19 cellular contexts compared by ENCODE assay signal in genomic region chrX:79169484-79169883, GRCh38. TPM values are rescaled to one million over a fixed set of nuclear protein-coding genes. Genes with fewer than 3 reads are reported as not detected.
DNase-seq lines count a peak whose midpoint lies in the region; ATAC-seq, FAIRE-seq and TF ChIP-seq lines count a peak whose summit lies in the region.
"Had no signal": no experiment of that assay in that cellular context is flagged by ENCODE, and none has a peak within 500 bp of the region (broad histone marks: within the 10 kb centered on the region; RNA-seq: fewer than 3 reads in every experiment).

No MANE protein-coding gene starts in this region.

- no peaks in the 10 kb centered on the region for H3K27me3 ChIP-seq in CD4-positive, alpha-beta T cell (ENCODE audit: control insufficient read depth, insufficient read depth, low read length)
- H3K27me3 ChIP-seq: BE2C, cardiac muscle cell, left lung, ovary, sigmoid colon had no signal

- no peaks in the 10 kb centered on the region for H3K9me3 Mint-ChIP-seq in CD4-positive, alpha-beta T cell
- no peaks in the 10 kb centered on the region for H3K9me3 Mint-ChIP-seq in activated naive CD8-positive, alpha-beta T cell (ENCODE audit: low read depth)
- H3K9me3 Mint-ChIP-seq in naive thymus-derived CD8-positive, alpha-beta T cell: no peaks in the 10 kb centered on the region

- CTCF ChIA-PET in CD4-positive, alpha-beta T cell (lab: Charles Lee): interaction anchor here (0.8 to 1.8 kb wide), 4 partner anchors 8 to 17 kb away, joined by 3 to 4 read pairs (median 4); no protein-coding TSS in a partner anchor

- H3K27ac ChIP-seq in CD4-positive, alpha-beta T cell (ENCODE audit: low read depth, low read length): peak overlapping the region; percentile 43
- H3K27ac ChIP-seq: cardiac muscle cell, left lung, ovary, sigmoid colon had no signal

- no peak for DNase-seq in CD4-positive, alpha-beta T cell
- DNase-seq in GM18507 (ENCODE audit: extremely low spot score, insufficient read length, low read depth) (no peak), SIG-M5 (lab: John Stamatoyannopoulos, UW) (no peak)
- DNase-seq in naive thymus-derived CD8-positive, alpha-beta T cell: no peak
- DNase-seq: BE2C; HCEC 1CT; left lung; NCI-H187 treated with DMSO at 0.1 percent for 48 hours; ovary; sigmoid colon; stimulated activated CD4-positive, alpha-beta T cell treated with anti-CD3 and anti-CD28 coated beads, Interleukin-1b, Interleukin-23, amount 100 ng/mL, for 48 hours; substantia nigra had no signal

- peak; percentile 60 for FAIRE-seq in GM18507 (lab: Jason Lieb, UNC)
- FAIRE-seq: G401.6 had no signal

- no peaks in the 10 kb centered on the region for H3K27me3 Mint-ChIP-seq in CD4-positive, alpha-beta T cell
- H3K27me3 Mint-ChIP-seq in activated naive CD8-positive, alpha-beta T cell: no peaks in the 10 kb centered on the region
- no peaks in the 10 kb centered on the region for H3K27me3 Mint-ChIP-seq in naive thymus-derived CD8-positive, alpha-beta T cell

- H3K9me3 ChIP-seq in CD4-positive, alpha-beta T cell (ENCODE audit: control insufficient read depth, low read length): no peaks in the 10 kb centered on the region
- H3K9me3 ChIP-seq: BE2C, left lung, ovary, sigmoid colon had no signal

- no peak for TF ChIP-seq CTCF in CD4-positive, alpha-beta T cell (IDR thresholded peaks at IDR 0.05)

- ATAC-seq in CD4-positive, alpha-beta T cell (ENCODE audit: poor library complexity): peak; percentile 15
- ATAC-seq in naive thymus-derived CD8-positive, alpha-beta T cell: peak in 1 of 2 donors; percentile 27
- ATAC-seq in GM18858 (IDR thresholded peaks at IDR 0.05; ENCODE audit: unreplicated experiment) (no peak), GM18498 (IDR thresholded peaks at IDR 0.05; ENCODE audit: unreplicated experiment) (no peak)
- ATAC-seq: left lung had no signal

- H3K4me1 Mint-ChIP-seq in CD4-positive, alpha-beta T cell (ENCODE audit: low read depth): peaks cover 94% of the 10 kb centered on the region
- peaks cover 86% of the 10 kb centered on the region for H3K4me1 Mint-ChIP-seq in activated naive CD8-positive, alpha-beta T cell (ENCODE audit: low read depth)
- H3K4me1 Mint-ChIP-seq in naive thymus-derived CD8-positive, alpha-beta T cell: peaks cover 19 to 94% (median 70%) of the 10 kb centered on the region in 4 donors

- peak overlapping the region; percentile 79 for H3K4me3 Mint-ChIP-seq in CD4-positive, alpha-beta T cell
- H3K4me3 Mint-ChIP-seq in activated naive CD8-positive, alpha-beta T cell: peak overlapping the region; percentile 54
- peak overlapping the region; percentile 8 to 64 (median 48) for H3K4me3 Mint-ChIP-seq in naive thymus-derived CD8-positive, alpha-beta T cell

- H3K27ac Mint-ChIP-seq in CD4-positive, alpha-beta T cell: peak overlapping the region; percentile 97
- peak overlapping the region; percentile 92 for H3K27ac Mint-ChIP-seq in activated naive CD8-positive, alpha-beta T cell
- H3K27ac Mint-ChIP-seq in naive thymus-derived CD8-positive, alpha-beta T cell: peak overlapping the region; percentile 47 to 98 (median 90)

- POLR2A ChIA-PET in CD4-positive, alpha-beta T cell (lab: Charles Lee): interaction anchor here (0.6 to 7.0 kb wide), 11 partner anchors 8 to 101 kb away, joined by 4 to 51 read pairs (median 5); partner anchors contain the start of gene GPR174
- POLR2A ChIA-PET in naive thymus-derived CD8-positive, alpha-beta T cell (lab: Charles Lee): interaction anchor here (0.8 to 1.1 kb wide), 2 partner anchors 8 to 71 kb away, joined by 3 read pairs; no protein-coding TSS in a partner anchor

- intact Hi-C loops in CD4-positive, alpha-beta T cell (cut with DNase I, micrococcal nuclease): loop anchor here in 1 of 2 experiments (5.0 to 10.0 kb wide), 2 partner anchors 195 to 222 kb away; partner anchors contain the start of genes ITM2A and P2RY10

- peaks cover 67% of the 10 kb centered on the region for H3K36me3 Mint-ChIP-seq in CD4-positive, alpha-beta T cell (ENCODE audit: low read depth)
- H3K36me3 Mint-ChIP-seq in activated naive CD8-positive, alpha-beta T cell: peaks cover 21% of the 10 kb centered on the region
- H3K36me3 Mint-ChIP-seq in naive thymus-derived CD8-positive, alpha-beta T cell: peaks cover 10 to 48% (median 22%) of the 10 kb centered on the region in 3 donors

RNA-seq across cellular contexts. Expression of gene GPR174, which starts 25.0 kb away (rescaled TPM):
- total RNA-seq in CD4-positive, alpha-beta T cell: 10 to 100 TPM; 33.8 to 34.9 TPM
- 10 to 100 TPM; 43.0 to 47.8 TPM for total RNA-seq in naive thymus-derived CD8-positive, alpha-beta T cell
- 1 to 10 TPM; 5.1 to 8.8 (median 5.5) TPM for polyA plus RNA-seq in naive thymus-derived CD8-positive, alpha-beta T cell
- total RNA-seq: cardiac muscle cell, dermis microvascular lymphatic vessel endothelial cell, epithelial cell of proximal tubule had no signal
- polyA plus RNA-seq: cardiac muscle cell had no signal
